Comparison of ENCODE assay signal across 21 cellular contexts in the genomic region with DNA sequence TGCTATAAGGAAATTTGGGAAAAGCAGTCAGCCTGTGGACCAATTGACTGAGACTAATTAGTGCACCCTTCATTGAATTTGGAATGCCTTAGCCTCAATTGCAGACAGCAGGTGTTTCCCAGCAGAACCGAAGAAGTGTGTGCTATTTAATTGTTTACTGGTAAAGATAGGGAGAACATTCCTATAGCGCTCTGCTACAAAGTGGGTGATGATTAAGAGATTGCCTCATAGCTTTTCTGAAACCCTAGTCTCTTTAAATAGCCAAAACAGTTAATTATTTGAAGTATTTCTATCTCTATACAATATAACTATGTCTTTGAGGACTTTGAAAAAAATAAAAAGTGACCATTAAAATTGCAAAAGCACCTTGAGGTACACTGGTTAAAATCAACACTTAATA.
"Had no signal": no experiment of that assay in that cellular context is flagged by ENCODE, and none has a peak within 500 bp of the region (broad histone marks: within the 10 kb centered on the region; RNA-seq: fewer than 3 reads in every experiment).

No MANE protein-coding gene starts in this region.

- DNase-seq: activated CD4-positive, alpha-beta T cell treated with anti-CD3 and anti-CD28 coated beads for 48 hours; activated CD4-positive, alpha-beta T cell treated with anti-CD3 and anti-CD28 coated beads, Interleukin-2, amount 50 U/mL, for 48 hours; activated CD4-positive, CD25-positive, alpha-beta regulatory T cell treated with anti-CD3 and anti-CD28 coated beads, Interleukin-2, amount 50 U/mL, for 72 hours; activated CD8-positive, alpha-beta memory T cell treated with anti-CD3 and anti-CD28 coated beads, Interleukin-2, amount 10 ng/mL, durations not matched to agents 7 days and 5 days; activated gamma-delta T cell; activated naive CD4-positive, alpha-beta T cell treated with anti-CD3 and anti-CD28 coated beads for 36 hours; activated T-cell treated with anti-CD3 and anti-CD28 coated beads, Interleukin-2, amount 50 U/mL, for 48 hours; brain microvascular endothelial cell; NCI-H1930; NCI-H2171; NCI-H2227 treated with DMSO at 0.1 percent for 48 hours; NCI-H446 treated with DMSO at 0.1 percent for 48 hours; NCI-H524 treated with DMSO at 0.1 percent for 48 hours; PC-9; SHP77 treated with DMSO at 0.1 percent for 48 hours had no signal

- H3K4me3 Mint-ChIP-seq: activated CD8-positive, alpha-beta memory T cell treated with anti-CD3 and anti-CD28 coated beads, Interleukin-2, amount 10 ng/mL, durations not matched to agents 7 days and 5 days; activated naive CD4-positive, alpha-beta T cell treated with anti-CD3 and anti-CD28 coated beads for 36 hours; activated naive CD8-positive, alpha-beta T cell; activated T-helper 17 cell treated with anti-CD3 and anti-CD28 coated beads, Interleukin-2, amount 50 U/mL, for 72 hours; T-helper 1 cell treated with Interleukin-12 subunit alpha and Interleukin-12 subunit beta and Interleukin-4 antibody, amounts not matched to agents 30 μg/mL and 1 μg/mL, for 36 hours; WTC11 had no signal

- H3K27me3 Mint-ChIP-seq: activated CD8-positive, alpha-beta memory T cell treated with anti-CD3 and anti-CD28 coated beads, Interleukin-2, amount 10 ng/mL, durations not matched to agents 7 days and 5 days; activated naive CD8-positive, alpha-beta T cell; activated T-helper 17 cell treated with anti-CD3 and anti-CD28 coated beads, Interleukin-2, amount 50 U/mL, for 72 hours had no signal

- H3K9ac ChIP-seq: KMS-11 had no signal

- H3K27me3 ChIP-seq: brain microvascular endothelial cell, cardiac muscle cell had no signal

- H3K4me3 ChIP-seq: cardiac muscle cell, PC-9 had no signal

- H2AFZ ChIP-seq: PC-9 had no signal

- H3K4me2 ChIP-seq: KMS-11, PC-9 had no signal

- H3K27ac Mint-ChIP-seq: activated CD8-positive, alpha-beta memory T cell treated with anti-CD3 and anti-CD28 coated beads, Interleukin-2, amount 10 ng/mL, durations not matched to agents 7 days and 5 days; activated naive CD4-positive, alpha-beta T cell treated with anti-CD3 and anti-CD28 coated beads for 36 hours; activated naive CD8-positive, alpha-beta T cell; activated T-helper 17 cell treated with anti-CD3 and anti-CD28 coated beads, Interleukin-2, amount 50 U/mL, for 72 hours; T-helper 1 cell treated with Interleukin-12 subunit alpha and Interleukin-12 subunit beta and Interleukin-4 antibody, amounts not matched to agents 30 μg/mL and 1 μg/mL, for 36 hours; WTC11 had no signal

- H3K36me3 ChIP-seq: brain microvascular endothelial cell, cardiac muscle cell had no signal

- H3K4me1 Mint-ChIP-seq: activated CD8-positive, alpha-beta memory T cell treated with anti-CD3 and anti-CD28 coated beads, Interleukin-2, amount 10 ng/mL, durations not matched to agents 7 days and 5 days; activated T-helper 17 cell treated with anti-CD3 and anti-CD28 coated beads, Interleukin-2, amount 50 U/mL, for 72 hours; WTC11 had no signal

- H3K36me3 Mint-ChIP-seq: activated CD8-positive, alpha-beta memory T cell treated with anti-CD3 and anti-CD28 coated beads, Interleukin-2, amount 10 ng/mL, durations not matched to agents 7 days and 5 days; activated naive CD8-positive, alpha-beta T cell; WTC11 had no signal

- H3K27ac ChIP-seq: brain microvascular endothelial cell, cardiac muscle cell, KMS-11, PC-9 had no signal

- ATAC-seq: activated CD8-positive, alpha-beta memory T cell treated with anti-CD3 and anti-CD28 coated beads, Interleukin-2, amount 10 ng/mL, durations not matched to agents 7 days and 5 days; activated T-helper 17 cell treated with anti-CD3 and anti-CD28 coated beads, Interleukin-2, amount 50 U/mL, for 72 hours; WTC11 had no signal

- H3K9me3 Mint-ChIP-seq: WTC11 had no signal
